23 cellular contexts compared by ENCODE assay signal in genomic region chr3:28986922-28987321, GRCh38.
"Had no signal": no experiment of that assay in that cellular context is flagged by ENCODE, and none has a peak within 500 bp of the region (broad histone marks: within the 10 kb centered on the region; RNA-seq: fewer than 3 reads in every experiment).

No MANE protein-coding gene starts in this region.

- H3K4me3 ChIP-seq: SJCRH30 had no signal

- H3K4me1 ChIP-seq: SJCRH30 had no signal

- H3K27me3 ChIP-seq: SJCRH30 had no signal

- H3K27ac ChIP-seq: RWPE1, SJCRH30 had no signal

- H3K36me3 ChIP-seq: SJCRH30 had no signal

- ATAC-seq: Panc1, PC-3, Right ventricle myocardium inferior, SK-N-SH treated with all-trans-retinoic acid at 6 μM for 48 hours had no signal

- H3K9me3 ChIP-seq: SJCRH30 had no signal

- DNase-seq: IMR-90, Karpas-422, KG1, MM.1S, NCI-H1092 treated with DMSO at 0.1 percent for 48 hours, NCI-H1436, NCI-H187, NCI-H2029, NCI-H2081 treated with DMSO at 0.1 percent for 48 hours, NCI-H2171, NCI-H226, NCI-H446, NCI-H510A, NCI-H524 treated with DMSO at 0.1 percent for 48 hours, NCI-H69, NCI-H774, PC-3, SHP77 treated with DMSO at 0.1 percent for 48 hours, SJCRH30 had no signal
